ENCODE assay signal across 8 cellular contexts in the genomic region with DNA sequence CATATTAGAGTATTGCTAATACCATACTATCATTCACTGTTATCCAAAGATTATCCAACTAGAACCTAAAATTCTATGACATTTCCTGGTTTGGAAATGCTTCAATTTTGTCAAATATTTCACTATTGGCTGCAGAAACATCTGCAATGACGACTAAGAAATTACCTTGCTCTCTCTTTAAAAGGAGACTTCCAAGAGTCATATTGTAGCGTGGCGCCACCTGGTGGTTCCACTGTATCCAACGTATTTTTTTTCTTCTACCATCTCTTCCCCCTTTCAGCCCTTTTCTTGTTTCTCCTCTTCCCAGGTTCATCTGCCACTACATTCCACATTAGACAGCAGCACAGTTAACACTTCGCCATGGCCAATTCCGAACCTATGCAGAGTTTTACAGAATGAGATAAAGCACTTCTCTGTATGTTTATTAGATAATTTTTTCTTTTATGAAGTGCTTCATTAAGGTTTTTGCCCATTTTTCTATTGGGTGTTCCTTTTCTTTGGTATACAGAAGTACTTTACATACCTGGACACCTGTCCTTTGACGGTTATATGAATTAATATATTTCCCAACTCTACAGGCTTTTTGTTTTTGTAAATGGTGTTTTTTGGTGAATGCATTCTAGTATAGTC.
DNase-seq lines count a peak whose midpoint lies in the region; ATAC-seq and TF ChIP-seq lines count a peak whose summit lies in the region.

No MANE protein-coding gene starts in this region.

- DNase-seq in GM12864 (ENCODE audit: low read depth) = peak; percentile 63
- peak; percentile 60 for DNase-seq in NCI-H1436 (lab: John Stamatoyannopoulos, UW)
- peak; percentile 65 for DNase-seq in T-helper 2 cell treated with Interferon-gamma antibody and Interleukin-4, amounts not matched to agents 5 μg/mL and 100 μg/mL, for 36 hours (ENCODE audit: low spot score)
- DNase-seq in anterior cingulate cortex (lab: John Stamatoyannopoulos, UW) = peak in 54 of 58 donors; percentile 1 to 85 (median 44)
- DNase-seq in hepatic stellate cell (ENCODE audit: low spot score) = peak; percentile 47
- DNase-seq in skeletal muscle cell (ENCODE audit: low read depth) = peak; percentile 25

- H3K4me3 ChIP-seq in GM12864 (ENCODE audit: low read depth, low read length) (no peak overlapping the region; the same call in 1 of the 2 replicates), skeletal muscle cell (ENCODE audit: low read depth, low read length) (no peak overlapping the region)

- peak overlapping the region; percentile 12 for H3K27ac Mint-ChIP-seq in T-helper 2 cell treated with Interferon-gamma antibody and Interleukin-4, amounts not matched to agents 5 μg/mL and 100 μg/mL, for 36 hours

- peaks cover 30% of the 10 kb centered on the region for H3K36me3 Mint-ChIP-seq in T-helper 2 cell treated with Interferon-gamma antibody and Interleukin-4, amounts not matched to agents 5 μg/mL and 100 μg/mL, for 36 hours (ENCODE audit: low read depth)

- TF ChIP-seq CTCF in GM12864 (IDR thresholded peaks at IDR 0.05; ENCODE audit: low read depth, low read length, missing control alignments) = peak; percentile 69

- H3K27me3 Mint-ChIP-seq in T-helper 2 cell treated with Interferon-gamma antibody and Interleukin-4, amounts not matched to agents 5 μg/mL and 100 μg/mL, for 36 hours (ENCODE audit: low read depth) = no peaks in the 10 kb centered on the region

- ATAC-seq in HG02571 (IDR thresholded peaks at IDR 0.05; ENCODE audit: unreplicated experiment) = peak; percentile 44
- ATAC-seq in HG03175 (IDR thresholded peaks at IDR 0.05; ENCODE audit: unreplicated experiment) = no peak

- peak overlapping the region; percentile 66 for H3K4me3 Mint-ChIP-seq in T-helper 2 cell treated with Interferon-gamma antibody and Interleukin-4, amounts not matched to agents 5 μg/mL and 100 μg/mL, for 36 hours

- peaks cover 37% of the 10 kb centered on the region for H3K4me1 Mint-ChIP-seq in T-helper 2 cell treated with Interferon-gamma antibody and Interleukin-4, amounts not matched to agents 5 μg/mL and 100 μg/mL, for 36 hours (ENCODE audit: low read depth)

- no peaks in the 10 kb centered on the region for H3K9me3 Mint-ChIP-seq in T-helper 2 cell treated with Interferon-gamma antibody and Interleukin-4, amounts not matched to agents 5 μg/mL and 100 μg/mL, for 36 hours
